Comparison of ENCODE assay signal across 18 cellular contexts in genomic region chr1:6099297-6099696, GRCh38.
"Had no signal": no experiment of that assay in that cellular context is flagged by ENCODE, and none has a peak within 500 bp of the region (broad histone marks: within the 10 kb centered on the region; RNA-seq: fewer than 3 reads in every experiment).

No MANE protein-coding gene starts in this region.

- H3K4me3 ChIP-seq: cardiac muscle cell, esophagus squamous epithelium, lung, thoracic aorta, upper lobe of left lung had no signal

- H3K36me3 ChIP-seq: cardiac muscle cell, esophagus squamous epithelium, thoracic aorta had no signal

- H3K4me1 ChIP-seq: upper lobe of left lung had no signal

- H3K27me3 ChIP-seq: cardiac muscle cell, upper lobe of left lung had no signal

- H3K9me3 ChIP-seq: esophagus squamous epithelium, thoracic aorta, upper lobe of left lung had no signal

- H3K27ac ChIP-seq: cardiac muscle cell, thoracic aorta, upper lobe of left lung had no signal

- DNase-seq: activated CD4-positive, alpha-beta T cell treated with anti-CD3 and anti-CD28 coated beads, Interleukin-2, amount 10 ng/mL, durations not matched to agents 7 days and 5 days; activated CD8-positive, alpha-beta memory T cell treated with anti-CD3 and anti-CD28 coated beads for 24 hours; activated CD8-positive, alpha-beta memory T cell treated with anti-CD3 and anti-CD28 coated beads, Interleukin-2, amount 50 U/mL, for 48 hours; activated effector memory CD4-positive, alpha-beta T cell treated with Interleukin-2 at 50 U/mL for 16 hours; activated naive CD4-positive, alpha-beta T cell treated with anti-CD3 and anti-CD28 coated beads, Interleukin-2, amount 50 U/mL, for 16 hours; activated T-cell treated with anti-CD3 and anti-CD28 coated beads, Interleukin-2, amount 50 U/mL, for 48 hours; effector memory CD8-positive, alpha-beta T cell; esophagus squamous epithelium; left cardiac atrium; small intestine; stimulated activated CD4-positive, alpha-beta T cell treated with anti-CD3 and anti-CD28 coated beads, Interleukin-4, amount 100 ng/mL, for 24 hours; T1000 had no signal

- H3K9me3 Mint-ChIP-seq: activated CD4-positive, alpha-beta T cell treated with anti-CD3 and anti-CD28 coated beads, Interleukin-2, amount 10 ng/mL, durations not matched to agents 7 days and 5 days; effector memory CD8-positive, alpha-beta T cell; natural killer cell treated with Interleukin-12 subunit alpha and Interleukin-12 subunit beta and Interleukin-15 and Interleukin-18, amount 100 ng/mL, for 72 hours; stimulated activated memory B cell treated with anti-CD40 and anti-IgM and Interleukin-4, amounts not matched to agents 10 μg/mL and 1 μg/mL and 100 μg/mL, for 72 hours had no signal

- H3K4me3 Mint-ChIP-seq: activated CD4-positive, alpha-beta T cell treated with anti-CD3 and anti-CD28 coated beads, Interleukin-2, amount 10 ng/mL, durations not matched to agents 7 days and 5 days; effector memory CD8-positive, alpha-beta T cell; natural killer cell treated with Interleukin-12 subunit alpha and Interleukin-12 subunit beta and Interleukin-15 and Interleukin-18, amount 100 ng/mL, for 72 hours; stimulated activated memory B cell treated with anti-CD40 and anti-IgM and Interleukin-4, amounts not matched to agents 10 μg/mL and 1 μg/mL and 100 μg/mL, for 72 hours had no signal

- H3K4me1 Mint-ChIP-seq: activated CD4-positive, alpha-beta T cell treated with anti-CD3 and anti-CD28 coated beads, Interleukin-2, amount 10 ng/mL, durations not matched to agents 7 days and 5 days had no signal

- H3K27ac Mint-ChIP-seq: activated CD4-positive, alpha-beta T cell treated with anti-CD3 and anti-CD28 coated beads, Interleukin-2, amount 10 ng/mL, durations not matched to agents 7 days and 5 days; stimulated activated memory B cell treated with anti-CD40 and anti-IgM and Interleukin-4, amounts not matched to agents 10 μg/mL and 1 μg/mL and 100 μg/mL, for 72 hours had no signal

- ATAC-seq: natural killer cell treated with Interleukin-12 subunit alpha and Interleukin-12 subunit beta and Interleukin-15 and Interleukin-18, amount 100 ng/mL, for 72 hours; stimulated activated memory B cell treated with anti-CD40 and anti-IgM and Interleukin-4, amounts not matched to agents 10 μg/mL and 1 μg/mL and 100 μg/mL, for 72 hours had no signal

- H3K27me3 Mint-ChIP-seq: activated CD4-positive, alpha-beta T cell treated with anti-CD3 and anti-CD28 coated beads, Interleukin-2, amount 10 ng/mL, durations not matched to agents 7 days and 5 days; effector memory CD8-positive, alpha-beta T cell; natural killer cell treated with Interleukin-12 subunit alpha and Interleukin-12 subunit beta and Interleukin-15 and Interleukin-18, amount 100 ng/mL, for 72 hours; stimulated activated memory B cell treated with anti-CD40 and anti-IgM and Interleukin-4, amounts not matched to agents 10 μg/mL and 1 μg/mL and 100 μg/mL, for 72 hours had no signal
